10 cellular contexts compared by ENCODE assay signal in genomic region chr3:53231532-53232511, GRCh38. TPM values are rescaled to one million over a fixed set of nuclear protein-coding genes. Genes with fewer than 3 reads are reported as not detected.
DNase-seq lines count a peak whose midpoint lies in the region; ATAC-seq, FAIRE-seq and TF ChIP-seq lines count a peak whose summit lies in the region.
"Had no signal": no experiment of that assay in that cellular context is flagged by ENCODE, and none has a peak within 500 bp of the region (broad histone marks: within the 10 kb centered on the region; RNA-seq: fewer than 3 reads in every experiment).

No MANE protein-coding gene starts in this region.

- no peaks in the 10 kb centered on the region for H3K9me3 Mint-ChIP-seq in activated naive CD8-positive, alpha-beta T cell treated with anti-CD3 and anti-CD28 coated beads, Interleukin-2, amount 10 ng/mL, durations not matched to agents 7 days and 5 days
- H3K9me3 Mint-ChIP-seq: central memory CD8-positive, alpha-beta T cell had no signal

- CTCF ChIA-PET in AG04449 (lab: Yijun Ruan, JAX) = interaction anchor here (1.3 to 11.4 kb wide), 3 partner anchors 11 to 114 kb away, joined by 3 to 141 read pairs (median 4); no protein-coding TSS in a partner anchor

- H3K36me3 Mint-ChIP-seq in activated naive CD8-positive, alpha-beta T cell treated with anti-CD3 and anti-CD28 coated beads, Interleukin-2, amount 10 ng/mL, durations not matched to agents 7 days and 5 days = peaks cover 13% of the 10 kb centered on the region

- no peak overlapping the region for H3K4me3 ChIP-seq in AG04449 (ENCODE audit: low read depth, low read length)

- H3K27me3 Mint-ChIP-seq in activated naive CD8-positive, alpha-beta T cell treated with anti-CD3 and anti-CD28 coated beads, Interleukin-2, amount 10 ng/mL, durations not matched to agents 7 days and 5 days = no peaks in the 10 kb centered on the region
- H3K27me3 Mint-ChIP-seq: central memory CD8-positive, alpha-beta T cell had no signal

- H3K4me1 Mint-ChIP-seq in activated naive CD8-positive, alpha-beta T cell treated with anti-CD3 and anti-CD28 coated beads, Interleukin-2, amount 10 ng/mL, durations not matched to agents 7 days and 5 days = peaks cover 22% of the 10 kb centered on the region

- POLR2A ChIA-PET in AG04449 (lab: Yijun Ruan, JAX) = no interaction called here
- POLR2A ChIA-PET in activated naive CD8-positive, alpha-beta T cell treated with anti-CD3 and anti-CD28 coated beads, Interleukin-2, amount 10 ng/mL, durations not matched to agents 7 days and 5 days (lab: Charles Lee) = interaction anchor here (1.0 kb wide), 1 partner anchor 43 kb away, joined by 3 read pairs; no protein-coding TSS in a partner anchor

- no peak for DNase-seq in AG04449 (ENCODE audit: low read depth, low spot score)
- no peak for DNase-seq in GM12891 (ENCODE audit: insufficient read length, low spot score)
- no peak for DNase-seq in activated naive CD8-positive, alpha-beta T cell treated with anti-CD3 and anti-CD28 coated beads, Interleukin-2, amount 10 ng/mL, durations not matched to agents 7 days and 5 days
- peak; percentile 35 for DNase-seq in islet precursor cell
- DNase-seq in DMS79 treated with DMSO at 0.1 percent for 48 hours (lab: John Stamatoyannopoulos, UW) = no peak
- no peak for DNase-seq in DMS 273 treated with DMSO at 0.1 percent for 48 hours (lab: John Stamatoyannopoulos, UW)
- DNase-seq: NCI-H510A had no signal

- TF ChIP-seq POLR2A in GM12891 (IDR thresholded peaks at IDR 0.05; ENCODE audit: low read depth, low read length) = 0 out of 2 replicates have a peak, but pooled peaks have one; percentile 26

- no peak overlapping the region for H3K4me3 Mint-ChIP-seq in activated naive CD8-positive, alpha-beta T cell treated with anti-CD3 and anti-CD28 coated beads, Interleukin-2, amount 10 ng/mL, durations not matched to agents 7 days and 5 days
- H3K4me3 Mint-ChIP-seq: central memory CD8-positive, alpha-beta T cell had no signal

- no peak for FAIRE-seq in GM12891 (lab: Jason Lieb, UNC)

- ATAC-seq in activated naive CD8-positive, alpha-beta T cell treated with anti-CD3 and anti-CD28 coated beads, Interleukin-2, amount 10 ng/mL, durations not matched to agents 7 days and 5 days (ENCODE audit: low read depth) = no peak
- ATAC-seq in HG03025 (IDR thresholded peaks at IDR 0.05; ENCODE audit: low FRiP score, unreplicated experiment) = no peak
- no peak for ATAC-seq in GM18870 (IDR thresholded peaks at IDR 0.05; ENCODE audit: unreplicated experiment)

- peak; percentile 13 for TF ChIP-seq CTCF in AG04449 (IDR thresholded peaks at IDR 0.05; ENCODE audit: insufficient read depth, low read length, missing control alignments)

- H3K27ac Mint-ChIP-seq in activated naive CD8-positive, alpha-beta T cell treated with anti-CD3 and anti-CD28 coated beads, Interleukin-2, amount 10 ng/mL, durations not matched to agents 7 days and 5 days = peak overlapping the region; percentile 65

TF ChIP-seq in GM12891, 5 proteins besides CTCF, POLR2A, EP300 and RAD21:
- TF ChIP-seq POLR2AphosphoS5 (IDR thresholded peaks at IDR 0.05; ENCODE audit: low read depth, low read length) = peak; percentile 36; the same call in 1 of the 2 replicates
- no peak for TF ChIP-seq PAX5 (IDR thresholded peaks at IDR 0.05; ENCODE audit: insufficient read depth, low read length, severe bottlenecking)
- TF ChIP-seq TAF1 (IDR thresholded peaks at IDR 0.05; ENCODE audit: low read depth, low read length) = no peak
- no peak for TF ChIP-seq SPI1 (IDR thresholded peaks at IDR 0.05; ENCODE audit: low read depth, low read length)
- TF ChIP-seq POU2F2 (IDR thresholded peaks at IDR 0.05; ENCODE audit: low read depth, low read length) = 0 out of 2 replicates have a peak, but pooled peaks have one; percentile 9

RNA-seq across cellular contexts. Expression of gene TKT, which starts 24.0 kb away (rescaled TPM):
- 189 TPM for polyA plus RNA-seq in GM12891 (2012; ENCODE audit: low read depth, missing spikeins)
- 100 to 1,000 TPM; 204 to 210 TPM for total RNA-seq in activated naive CD8-positive, alpha-beta T cell treated with anti-CD3 and anti-CD28 coated beads, Interleukin-2, amount 10 ng/mL, durations not matched to agents 7 days and 5 days
